Comparison of ENCODE assay signal across 1 cellular context in genomic region chr5:154813736-154814135, GRCh38.
TF ChIP-seq lines count a peak whose summit lies in the region.

No MANE protein-coding gene starts in this region.

TF ChIP-seq in HepG2, 621 proteins besides CTCF, POLR2A, EP300 and RAD21:
- TF ChIP-seq ZNF589 (CRISPR knock-in tag; conservative IDR thresholded peaks at IDR 0.05) (no peak), AGO2 (optimal IDR thresholded peaks at IDR 0.05; ENCODE audit: low read depth, low read length) (peak; percentile 52), ZBTB33 (CRISPR knock-in tag; IDR thresholded peaks at IDR 0.05) (peak; percentile 73)
